In genomic region chr4:188220006-188220405, GRCh38 we compare ENCODE assay signal across 1 cellular context.
TF ChIP-seq lines count a peak whose summit lies in the region.

No MANE protein-coding gene starts in this region.

TF ChIP-seq in WTC11, 78 proteins besides CTCF, POLR2A, EP300 and RAD21 (continued from another document):
- TF ChIP-seq E2F4 (CRISPR knock-in tag; IDR thresholded peaks at IDR 0.05; ENCODE audit: borderline replicate concordance, low read depth) (no peak), CREM (CRISPR knock-in tag; IDR thresholded peaks at IDR 0.05) (no peak), TCF7 (CRISPR knock-in tag; IDR thresholded peaks at IDR 0.05; ENCODE audit: low read depth) (no peak), IRF1 (CRISPR knock-in tag; IDR thresholded peaks at IDR 0.05) (no peak), ZNF396 (CRISPR knock-in tag; IDR thresholded peaks at IDR 0.05; ENCODE audit: borderline replicate concordance) (no peak), NFATC4 (CRISPR knock-in tag; IDR thresholded peaks at IDR 0.05) (no peak), USF2 (CRISPR knock-in tag; IDR thresholded peaks at IDR 0.05) (no peak)
